8 cellular contexts compared by ENCODE assay signal in the genomic region with DNA sequence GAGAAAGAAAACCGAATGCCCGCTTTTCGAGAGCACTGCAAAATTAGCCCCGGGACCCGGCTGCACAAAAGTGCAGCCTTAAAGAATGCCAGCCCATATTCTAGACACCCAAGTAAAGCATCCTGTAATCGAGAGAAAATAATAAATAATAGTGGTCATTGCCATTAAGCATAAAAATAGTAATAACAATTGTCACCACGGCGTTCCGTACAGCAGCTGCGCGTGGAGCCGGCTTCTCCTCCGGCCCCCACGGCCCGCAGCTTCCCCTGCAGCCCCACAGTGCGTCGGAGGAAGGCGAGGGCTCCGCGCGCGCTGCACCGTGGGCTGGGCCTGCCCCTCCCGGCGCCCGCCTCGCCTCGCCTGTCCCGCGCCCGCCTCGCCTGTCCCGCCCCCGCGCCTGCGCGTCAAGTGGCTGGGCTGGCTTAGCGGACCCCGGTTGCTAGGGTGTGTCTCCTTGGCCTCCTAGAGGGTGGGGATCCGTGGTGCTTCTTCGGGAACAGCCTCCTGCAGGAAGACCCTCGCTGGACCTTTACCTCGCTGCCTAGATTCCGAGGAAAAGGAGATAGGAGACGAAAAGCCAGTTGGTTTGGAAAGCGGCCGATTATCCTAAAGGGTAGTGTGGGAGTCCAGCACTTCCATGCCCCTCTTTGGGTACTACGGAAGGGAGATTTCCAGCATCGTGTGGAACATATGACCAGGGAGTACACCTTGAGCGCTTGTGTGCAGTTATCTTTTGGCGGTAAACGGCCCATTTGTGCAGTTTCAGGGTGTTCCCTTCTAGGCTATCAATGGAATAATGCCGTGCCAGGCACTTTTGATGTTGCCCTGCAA. TPM values are rescaled to one million over a fixed set of nuclear protein-coding genes. Genes with fewer than 3 reads are reported as not detected.
DNase-seq lines count a peak whose midpoint lies in the region; ATAC-seq and TF ChIP-seq lines count a peak whose summit lies in the region.

A gene with protein sequence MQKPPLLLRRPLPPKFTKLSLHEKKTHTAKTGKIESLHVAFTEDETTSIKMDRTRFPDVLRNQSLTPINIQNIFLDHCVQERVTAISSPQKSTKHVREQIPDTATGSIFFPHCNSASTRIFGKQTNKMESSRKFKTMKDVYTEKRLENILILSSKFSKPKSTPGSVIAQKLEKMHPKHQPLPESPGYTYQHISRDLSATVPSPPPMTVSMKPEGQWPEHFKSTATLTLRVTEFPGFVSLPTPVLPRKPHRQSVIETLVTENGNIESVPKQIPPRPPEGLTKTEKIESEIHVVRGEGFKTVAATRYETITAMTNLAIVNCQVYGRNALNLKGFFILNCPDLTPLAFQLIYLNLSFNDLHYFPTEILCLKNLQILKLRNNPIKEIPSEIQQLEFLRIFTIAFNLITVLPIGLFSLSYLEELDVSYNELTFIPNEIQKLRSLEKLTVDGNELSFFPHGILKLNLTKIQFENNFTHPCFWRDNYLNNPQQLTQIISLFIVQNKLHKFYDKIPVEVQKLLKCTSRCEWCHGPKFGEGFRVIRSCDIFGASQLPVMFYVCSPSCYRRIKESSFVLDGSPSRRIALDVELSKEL (plus strand): TSS at position 408 of the 831 bp plus-strand sequence. CDS start 1,107 bp downstream, outside the sequence.

- H3K27ac Mint-ChIP-seq in T-cell, result peak within 1 kb of the TSS; percentile 93 to 96

- H3K4me1 Mint-ChIP-seq in T-cell, result peaks cover 24 to 31% (median 26%) of the 10 kb centered on the region in 3 donors

- H3K27ac ChIP-seq in adrenal gland, result peak within 1 kb of the TSS; percentile 31 to 71 (median 55)
- no peak within 1 kb of the TSS for H3K27ac ChIP-seq in right cardiac atrium (ENCODE audit: low read length)
- H3K27ac ChIP-seq in vagina, result no peak within 1 kb of the TSS

- POLR2A ChIA-PET in T-cell (lab: Charles Lee), result interaction anchor here (0.6 to 1.2 kb wide), 9 partner anchors 9 to 84 kb away, joined by 3 to 10 read pairs (median 6); partner anchors contain the start of gene LCP1 (in 1 of the 2)

- TF ChIP-seq POLR2A in adrenal gland (IDR thresholded peaks at IDR 0.05) (peak in 1 of 2 donors; percentile 88), vagina (IDR thresholded peaks at IDR 0.05) (no peak)

- CTCF ChIA-PET in T-cell (lab: Charles Lee), result interaction anchor here (0.8 to 2.2 kb wide), 15 partner anchors 9 to 110 kb away, joined by 3 to 23 read pairs (median 5); partner anchors contain the start of gene LCP1 (in 1 of the 2)

- no peaks in the 10 kb centered on the region for H3K36me3 ChIP-seq in adrenal gland (replicated peaks in 1 of 2)
- H3K36me3 ChIP-seq in vagina, result no peaks in the 10 kb centered on the region

- ATAC-seq in GM21717 (IDR thresholded peaks at IDR 0.05; ENCODE audit: unreplicated experiment), result peak; percentile 95
- peak; percentile 91 to 100 (median 99) for ATAC-seq in T-cell (replicated peaks in 1 of 4)
- peak; percentile 98 to 100 for ATAC-seq in right cardiac atrium

- H3K4me1 ChIP-seq in adrenal gland (replicated peaks in 1 of 2) (peaks cover 13 to 15% of the 10 kb centered on the region in 2 donors), right cardiac atrium (ENCODE audit: control insufficient read depth, insufficient read depth, low read length) (peaks cover 2% of the 10 kb centered on the region), vagina (peaks cover 5% of the 10 kb centered on the region)

- in situ Hi-C loops in KBM-7 (cut with MboI; ENCODE audit: low pct_unique_long_range_greater_than_20kb, low sequenced_read_pairs), result no loop called here

- DNase-seq in EH (ENCODE audit: low read depth) (peak; percentile 33), KBM-7 (peak; percentile 82), T-cell (peak; percentile 63 to 86 (median 76)), adrenal gland (peak; percentile 81 to 86 (median 85)), right cardiac atrium (peak; percentile 78 to 92 (median 90)), putamen (ENCODE audit: low spot score) (peak; percentile 85), vagina (ENCODE audit: extremely low spot score in 2 of 2) (no peak)

- peak within 1 kb of the TSS; percentile 89 to 96 (median 93) for H3K4me3 Mint-ChIP-seq in T-cell

- H3K27me3 Mint-ChIP-seq in T-cell, result no peaks in the 10 kb centered on the region

- WGBS in adrenal gland, 4 donors, result 1 to 5% (median 2%) methylated on average over 27 to 53 of the region's 53 CpGs
- WGBS in right cardiac atrium, result 2% methylated on average over 53 of the region's 53 CpGs

- peak within 1 kb of the TSS in 3 of 4 donors; percentile 23 to 61 (median 60) for H3K4me3 ChIP-seq in adrenal gland
- peak within 1 kb of the TSS; percentile 34 for H3K4me3 ChIP-seq in right cardiac atrium (ENCODE audit: low read length)
- peak within 1 kb of the TSS; percentile 45 to 46 for H3K4me3 ChIP-seq in vagina

- H3K9me3 ChIP-seq in adrenal gland (replicated peaks in 1 of 3), result no peaks in the 10 kb centered on the region
- no peaks in the 10 kb centered on the region for H3K9me3 ChIP-seq in right cardiac atrium (ENCODE audit: control insufficient read depth, low read length)
- no peaks in the 10 kb centered on the region for H3K9me3 ChIP-seq in vagina

- no peaks in the 10 kb centered on the region for H3K9me3 Mint-ChIP-seq in T-cell

- H3K27me3 ChIP-seq in adrenal gland, result no peaks in the 10 kb centered on the region
- peaks cover 3% of the 10 kb centered on the region for H3K27me3 ChIP-seq in right cardiac atrium (ENCODE audit: control insufficient read depth, insufficient read depth)
- no peaks in the 10 kb centered on the region for H3K27me3 ChIP-seq in vagina

- intact Hi-C loops in adrenal gland (cut with DNase I), result no loop called here
- intact Hi-C loops in right cardiac atrium (cut with DNase I), result no loop called here
- intact Hi-C loops in vagina (cut with DNase I), result no loop called here

- H3K36me3 Mint-ChIP-seq in T-cell, result no peaks in the 10 kb centered on the region

- TF ChIP-seq CTCF in adrenal gland (IDR thresholded peaks at IDR 0.05) (no peak), vagina (IDR thresholded peaks at IDR 0.05) (no peak)

RNA-seq across cellular contexts. Expression of the gene that starts here (rescaled TPM):
- under 1 TPM; 0.43 to 0.82 (median 0.54) TPM for total RNA-seq in T-cell
- total RNA-seq in adrenal gland, result 1 to 10 TPM in 2 of 8 donors, under 1 TPM in 4, not detected in 2; 0.26 to 2.2 (median 0.66) TPM
- polyA plus RNA-seq in adrenal gland, result 1 to 10 TPM in 1 of 3 donors, under 1 TPM in 2; 0.32 to 1.3 (median 0.44) TPM
- total RNA-seq in right cardiac atrium, result not detected
- polyA plus RNA-seq in right cardiac atrium, result not detected
- total RNA-seq in vagina, result 0.49 TPM

Comparison
In these comparisons a context has a peak if more than half of its experiments do, and no peak if none do; other contexts are left out.
1. Peak in DNase-seq and ATAC-seq in T-cell; RNA of the gene not detected or under 1 TPM.
2. Peak in DNase-seq, ATAC-seq and H3K4me3 ChIP-seq in right cardiac atrium; RNA of the gene not detected or under 1 TPM.
3. DNase-seq: peak in EH (single experiment), KBM-7 (single experiment), adrenal gland (7 of 7) and putamen (single experiment); none in vagina (0 of 2).
4. H3K27ac ChIP-seq: peak in adrenal gland (5 of 5); none in right cardiac atrium (single experiment) and vagina (single experiment).
5. Peak in every context shown above with its lines, with median percentiles within 50 percentile points of each other: ATAC-seq and H3K4me3 ChIP-seq.